In the genomic region with DNA sequence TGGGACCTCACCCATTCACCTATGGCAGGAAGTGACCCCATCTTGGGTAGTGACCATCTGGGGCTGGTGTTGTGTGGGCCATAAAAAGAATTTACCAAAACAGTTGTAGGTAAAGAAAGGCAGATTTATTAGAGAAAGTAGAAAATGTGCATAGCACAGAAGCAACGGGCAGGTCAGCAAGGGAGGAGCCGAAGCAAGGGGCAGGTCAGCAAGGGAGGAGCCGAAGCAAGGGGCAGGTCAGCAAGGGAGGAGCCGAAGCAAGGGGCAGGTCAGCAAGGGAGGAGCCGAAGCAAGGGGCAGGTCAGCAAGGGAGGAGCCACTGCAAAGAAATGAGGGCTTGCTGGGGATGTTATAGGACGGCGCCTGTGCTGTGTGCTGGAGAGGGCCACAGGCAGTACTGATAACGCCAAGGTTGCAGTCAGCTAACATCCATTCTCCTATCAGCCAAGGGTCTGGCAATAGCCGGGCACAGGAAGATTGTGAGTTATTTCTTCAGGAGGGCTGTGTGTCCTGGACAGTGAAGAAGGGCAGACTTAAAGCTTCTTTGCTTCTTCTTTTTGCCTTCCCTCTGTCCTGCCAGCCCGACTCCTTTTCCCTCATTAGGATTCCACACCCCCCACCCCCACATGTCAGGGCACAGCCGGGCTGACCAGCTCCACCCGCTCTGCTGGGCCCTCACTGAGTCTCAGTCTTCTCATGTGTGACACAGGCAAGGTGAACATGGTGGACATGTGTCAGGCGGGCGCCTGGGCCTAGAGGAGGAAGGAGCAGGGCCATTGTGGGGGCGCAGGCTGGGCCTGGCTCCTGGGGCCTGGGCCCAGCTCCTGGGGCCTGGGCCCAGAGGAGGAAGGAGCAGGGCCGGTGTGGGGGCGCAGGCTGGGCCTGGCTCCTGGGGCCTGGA, we compare ENCODE assay signal across 24 cellular contexts. TPM values are rescaled to one million over a fixed set of nuclear protein-coding genes. Genes with fewer than 3 reads are reported as not detected.
A peak's percentile ranks its signal among the peaks of the same experiment; 100 is the strongest.
DNase-seq lines count a peak whose midpoint lies in the region; ATAC-seq, FAIRE-seq and TF ChIP-seq lines count a peak whose summit lies in the region.
"Had no signal": no experiment of that assay in that cellular context is flagged by ENCODE, and none has a peak within 500 bp of the region (broad histone marks: within the 10 kb centered on the region; RNA-seq: fewer than 3 reads in every experiment).

No MANE protein-coding gene starts in this region.

- H3K27me3 ChIP-seq in Panc1 (ENCODE audit: control insufficient read depth, insufficient read depth, low read length), result no peaks in the 10 kb centered on the region
- peaks cover 0 to 3% (median 0%) of the 10 kb centered on the region in 4 experiments; a peak in 1 of 7 replicates for H3K27me3 ChIP-seq in H1 (replicated peaks in 1 of 4; ENCODE audit: control insufficient read depth in 3 of 4, extremely low read depth in 1 of 4, insufficient read depth in 3 of 4, low read length in 3 of 4)

- no peak for TF ChIP-seq POLR2A in H1 (IDR thresholded peaks at IDR 0.05; ENCODE audit: control extremely low read depth in 1 of 2, low read depth in 2 of 2, low read length in 2 of 2)

- no peak overlapping the region for H3K56ac ChIP-seq in H1 (replicated peaks; ENCODE audit: insufficient read length, low read depth, low read length)

- FAIRE-seq in H1 (lab: Jason Lieb, UNC), result no peak
- FAIRE-seq: A204.1, D721Med, G401.6, GM12891, GM19239 had no signal

- H3K79me2 ChIP-seq in H1 (ENCODE audit: control insufficient read depth in 1 of 2, insufficient read depth in 2 of 2, low read length in 2 of 2), result no peaks in the 10 kb centered on the region

- H2BK120ac ChIP-seq in H1 (replicated peaks; ENCODE audit: low read depth, low read length), result no peak overlapping the region

- POLR2A ChIA-PET in HEK293 (lab: Yijun Ruan, JAX) (no interaction called here), Panc1 (lab: Charles Lee) (no interaction called here), H1 (lab: Charles Lee; ENCODE audit: partially characterized antibody) (interaction anchor here (1.6 to 2.1 kb wide), 2 partner anchors 10 to 15 kb away, joined by 6 to 7 read pairs; no protein-coding TSS in a partner anchor)

- no peaks in the 10 kb centered on the region for H4K20me1 ChIP-seq in H1 (replicated peaks in 1 of 2; ENCODE audit: control insufficient read depth in 1 of 2, insufficient read depth in 2 of 2, low read length in 2 of 2)
- H4K20me1 ChIP-seq: BLaER1 had no signal

- H3K27ac ChIP-seq in HEK293 (ENCODE audit: extremely low read depth, low read depth, low read length) (no peak overlapping the region), Panc1 (ENCODE audit: low read length) (no peak overlapping the region), H1 (ENCODE audit: low read depth, low read length) (no peak overlapping the region)
- H3K27ac ChIP-seq: BLaER1, C4-2B had no signal

- H2BK12ac ChIP-seq in H1 (ENCODE audit: low read depth, low read length), result no peak overlapping the region

- CTCF ChIA-PET in HEK293 (lab: Yijun Ruan, JAX), result no interaction called here
- CTCF ChIA-PET in Panc1 (lab: Charles Lee), result no interaction called here
- CTCF ChIA-PET in H1 (lab: Charles Lee; ENCODE audit: partially characterized antibody), result interaction anchor here (0.6 to 6.3 kb wide), 4 partner anchors 12 to 101 kb away, joined by 3 to 67 read pairs (median 4); no protein-coding TSS in a partner anchor

- H3K23me2 ChIP-seq in H1 (ENCODE audit: low read depth, low read length), result no peaks in the 10 kb centered on the region

- H3K36me3 ChIP-seq in HEK293 (ENCODE audit: control insufficient read depth in 2 of 2, insufficient read depth in 1 of 2, low read length in 2 of 2), result no peaks in the 10 kb centered on the region
- H3K36me3 ChIP-seq in Panc1 (ENCODE audit: control insufficient read depth, insufficient read depth, low read length), result no peaks in the 10 kb centered on the region
- peaks cover 0 to 2% (median 0%) of the 10 kb centered on the region in 4 experiments; a peak in 1 of 8 replicates for H3K36me3 ChIP-seq in H1 (ENCODE audit: control insufficient read depth in 2 of 4, insufficient read depth in 4 of 4, low read length in 3 of 4)
- H3K36me3 ChIP-seq: BE2C, BLaER1 had no signal

- H4K5ac ChIP-seq in H1 (ENCODE audit: insufficient read length, low read depth, low read length), result no peak overlapping the region

- DNase-seq in Panc1 (ENCODE audit: low read depth, low spot score) (no peak), H1 (ENCODE audit: low read depth in 1 of 2, low spot score in 2 of 2) (no peak), ecto neural progenitor cell (ENCODE audit: low spot score) (no peak), amniotic stem cell (lab: John Stamatoyannopoulos, UW) (no peak), NCI-H2107 (lab: John Stamatoyannopoulos, UW) (no peak)
- DNase-seq: 8988T; ACHN; BE2C; Caco-2; Calu3; CD4-positive, alpha-beta T cell; DMS79 treated with DMSO at 0.1 percent for 48 hours; GF-D8 had no signal

- H2AFZ ChIP-seq in H1 (ENCODE audit: low read length), result no peak overlapping the region

- TF ChIP-seq RAD21 in H1 (IDR thresholded peaks at IDR 0.05 in 1 of 2, conservative IDR thresholded peaks at IDR 0.05 in 1 of 2; ENCODE audit: low read depth in 2 of 2, low read length in 2 of 2), result no peak

- in situ Hi-C loops in Panc1 (cut with HindIII; ENCODE audit: low pct_unique_long_range_greater_than_20kb, low sequenced_read_pairs), result loop anchor here (25.0 kb wide), 1 partner anchor 105 kb away; a partner anchor contains a TSS

- H2BK15ac ChIP-seq in H1 (ENCODE audit: low read length), result no peak overlapping the region

- H3K4me1 ChIP-seq in HEK293 (ENCODE audit: control insufficient read depth, insufficient read depth, low read length), result no peaks in the 10 kb centered on the region
- no peaks in the 10 kb centered on the region; the same call in 1 of the 2 replicates for H3K4me1 ChIP-seq in Panc1 (ENCODE audit: control insufficient read depth, insufficient read depth, low read length)
- H3K4me1 ChIP-seq in H1 (replicated peaks in 1 of 4; ENCODE audit: control insufficient read depth in 3 of 4, insufficient read depth in 4 of 4, low read length in 3 of 4), result peaks cover 0 to 19% (median 18%) of the 10 kb centered on the region in 4 experiments; a peak in 6 of 7 replicates
- H3K4me1 ChIP-seq: BE2C, BLaER1, Caco-2 had no signal

- H3K18ac ChIP-seq in H1 (ENCODE audit: extremely low read depth, low read length), result no peak overlapping the region; the same call in 1 of the 2 replicates

- TF ChIP-seq EP300 in H1 (IDR thresholded peaks at IDR 0.05; ENCODE audit: borderline replicate concordance in 1 of 2, low read depth in 2 of 2, low read length in 2 of 2), result no peak

- no peak overlapping the region for H3K9ac ChIP-seq in H1 (replicated peaks in 1 of 4; ENCODE audit: extremely low read depth in 1 of 4, low read depth in 3 of 4, low read length in 3 of 4)
- H3K9ac ChIP-seq: BLaER1 had no signal

- H3K4me3 ChIP-seq in HEK293 (ENCODE audit: low read depth, low read length), result no peak overlapping the region
- no peak overlapping the region for H3K4me3 ChIP-seq in Panc1 (ENCODE audit: low read depth in 2 of 2, low read length in 2 of 2)
- H3K4me3 ChIP-seq in H1 (ENCODE audit: extremely low read depth in 1 of 4, insufficient read depth in 2 of 4, low read depth in 3 of 4, low read length in 4 of 4), result no peak overlapping the region; a peak in 1 of 8 replicates
- H3K4me3 ChIP-seq: BLaER1 had no signal

- no peaks in the 10 kb centered on the region for H3K79me1 ChIP-seq in H1 (ENCODE audit: low read depth, low read length)

- peak; percentile 37; the same call in 1 of the 2 replicates for ATAC-seq in Panc1
- ATAC-seq in HG03025 (IDR thresholded peaks at IDR 0.05; ENCODE audit: low FRiP score, unreplicated experiment), result no peak
- ATAC-seq: CD8-positive, alpha-beta T cell had no signal

- H3K4ac ChIP-seq in H1 (replicated peaks; ENCODE audit: insufficient read length, low read depth, low read length), result no peak overlapping the region

- H3K14ac ChIP-seq in H1 (ENCODE audit: insufficient read length), result no peak overlapping the region

- H3K4me2 ChIP-seq in H1 (ENCODE audit: insufficient read depth in 1 of 2, low read depth in 2 of 2, low read length in 2 of 2), result no peak overlapping the region
- H3K4me2 ChIP-seq: BLaER1 had no signal

- H2AK5ac ChIP-seq in H1 (ENCODE audit: low read depth, low read length), result no peak overlapping the region

- no peak overlapping the region; the same call in 1 of the 2 replicates for H4K8ac ChIP-seq in H1 (ENCODE audit: extremely low read depth, insufficient read depth, low read length)

- H4K91ac ChIP-seq in H1 (replicated peaks; ENCODE audit: insufficient read length, low read length), result peak overlapping the region; percentile 65

- no peak for TF ChIP-seq CTCF in HEK293 (tag by site-specific recombination; IDR thresholded peaks at IDR 0.05)
- TF ChIP-seq CTCF in Panc1 (IDR thresholded peaks at IDR 0.05), result no peak
- no peak for TF ChIP-seq CTCF in H1 (IDR thresholded peaks at IDR 0.05; ENCODE audit: control extremely low read depth in 1 of 3, insufficient read depth in 1 of 3, low read depth in 1 of 3, low read length in 3 of 3)

- 0 out of 2 replicates have a peak overlapping the region, but pooled peaks have one; percentile 32 for H2BK20ac ChIP-seq in H1 (ENCODE audit: low read length)

- H3K9me3 ChIP-seq in HEK293 (ENCODE audit: control insufficient read depth, insufficient read depth, low read depth, low read length), result no peaks in the 10 kb centered on the region
- no peaks in the 10 kb centered on the region for H3K9me3 ChIP-seq in Panc1 (ENCODE audit: control insufficient read depth, insufficient read depth, low read depth, low read length)
- H3K9me3 ChIP-seq in H1 (ENCODE audit: insufficient read depth in 2 of 2, low read depth in 1 of 2, low read length in 1 of 2), result peaks cover 22 to 26% of the 10 kb centered on the region in 2 experiments; a peak in 3 of 4 replicates
- H3K9me3 ChIP-seq: BE2C had no signal

- no peak overlapping the region for H3K23ac ChIP-seq in H1 (ENCODE audit: insufficient read length)

- H2BK5ac ChIP-seq in H1 (ENCODE audit: low read depth, low read length), result no peak overlapping the region

- WGBS in H1 (ENCODE audit: extremely low coverage in 1 of 2, insufficient coverage in 1 of 2, insufficient read length in 1 of 2, insufficient replicate concordance in 2 of 2, low coverage in 1 of 2, low lambda C conversion rate in 2 of 2, missing lambda C conversion rate in 1 of 2), 2 experiments, result 92% methylated on average over 14 of the region's 17 CpGs; no CpG with 5 or more reads in 1 of the 2 experiments

- intact Hi-C loops in Panc1 (cut with micrococcal nuclease; ENCODE audit: unreplicated experiment), result no loop called here

- no TSS peak for BruUV-seq in Panc1 (replicated peaks; lab: Mats Ljungman, UMichigan)

RNA-seq across cellular contexts. Expression of a gene that starts 31.6 kb away (rescaled TPM):
- 2.4 TPM for total RNA-seq in Panc1 (2021; ENCODE audit: unreplicated experiment)
- polyA plus RNA-seq in Panc1 (2012; ENCODE audit: insufficient read length), result 5.0 TPM
- 2.7 and 5.7 TPM in 2 replicates for total RNA-seq in H1 (2021; fragmentation: NEBNext Ultra II Directional; extraction: Animal tissue kit (Norgen Biotek cat#: 25700))
- 4.3 and 5.0 TPM in 2 replicates for polyA plus RNA-seq in H1 (2011; rRNA removed)
- polyA plus RNA-seq in H1 (2011; cell fraction: cytosol; rRNA removed), result 1.8 TPM
- 4.9 TPM for polyA plus RNA-seq in H1 (2011; cell fraction: nucleus; rRNA removed)
- 2.0 to 4.0 TPM (median 2.5 TPM) in 4 replicates for polyA plus RNA-seq in H1 (2012, experiment 1 of 2)
- 1.6 TPM for polyA plus RNA-seq in H1 (2012, experiment 2 of 2)
- 4.1 TPM for polyA plus RNA-seq in H1 (2013, experiment 1 of 2)
- polyA plus RNA-seq in H1 (2013, experiment 2 of 2), result 3.8 TPM
- 5.6 and 11.1 TPM in 2 replicates for polyA minus RNA-seq in H1 (2011; rRNA and poly(A)+ RNA removed)
- 8.4 TPM for polyA minus RNA-seq in H1 (2011; cell fraction: cytosol; rRNA and poly(A)+ RNA removed)
- 4.4 TPM for polyA minus RNA-seq in H1 (2011; cell fraction: nucleus; rRNA and poly(A)+ RNA removed)
- total RNA-seq: Calu3; CD4-positive, alpha-beta T cell; CD8-positive, alpha-beta T cell had no signal
- polyA plus RNA-seq: AG04450 had no signal
